In the genomic region with DNA sequence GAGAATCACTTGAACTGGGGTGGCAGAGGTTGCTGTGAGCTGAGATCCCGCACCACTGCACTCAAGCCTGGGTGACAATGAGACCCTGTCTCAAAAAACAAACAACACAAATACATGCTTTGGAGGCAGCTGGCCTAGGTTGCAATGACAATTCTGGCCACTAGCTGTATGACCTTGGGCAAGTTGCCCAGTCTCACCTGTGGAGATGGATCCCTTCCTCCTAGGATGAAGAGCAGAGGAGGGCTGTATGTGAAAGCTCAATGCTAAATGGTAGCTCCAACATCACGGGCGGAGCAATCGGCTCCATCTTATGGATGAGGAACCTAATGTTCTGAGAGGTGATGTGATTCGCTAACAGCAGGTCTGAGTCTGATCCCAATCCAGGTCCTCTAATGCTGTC, we compare ENCODE assay signal across 11 cellular contexts. TPM values are rescaled to one million over a fixed set of nuclear protein-coding genes. Genes with fewer than 3 reads are reported as not detected.
DNase-seq lines count a peak whose midpoint lies in the region; ATAC-seq and TF ChIP-seq lines count a peak whose summit lies in the region.
"Had no signal": no experiment of that assay in that cellular context is flagged by ENCODE, and none has a peak within 500 bp of the region (broad histone marks: within the 10 kb centered on the region; RNA-seq: fewer than 3 reads in every experiment).

No MANE protein-coding gene starts in this region.

- H3K36me3 Mint-ChIP-seq in activated naive CD8-positive, alpha-beta T cell treated with anti-CD3 and anti-CD28 coated beads for 36 hours, result no peaks in the 10 kb centered on the region

- intact Hi-C loops in left ventricle myocardium inferior (cut with micrococcal nuclease), result no loop called here
- intact Hi-C loops in right cardiac atrium (cut with DNase I), result no loop called here
- intact Hi-C loops in PC-9 (cut with micrococcal nuclease; ENCODE audit: unreplicated experiment), result no loop called here
- intact Hi-C loops in uterus (cut with DNase I; ENCODE audit: low total_unique reads), result no loop called here
- intact Hi-C loops in left cardiac atrium (cut with DNase I), result no loop called here

- no peaks in the 10 kb centered on the region for H3K9me2 ChIP-seq in PC-9 (ENCODE audit: insufficient read depth)

- no peak overlapping the region for H3K4me3 Mint-ChIP-seq in activated naive CD8-positive, alpha-beta T cell treated with anti-CD3 and anti-CD28 coated beads for 36 hours

- H3K4me1 Mint-ChIP-seq in activated naive CD8-positive, alpha-beta T cell treated with anti-CD3 and anti-CD28 coated beads for 36 hours, result no peaks in the 10 kb centered on the region

- H3K9me3 ChIP-seq in left ventricle myocardium inferior (replicated peaks) (no peaks in the 10 kb centered on the region), right cardiac atrium (ENCODE audit: control insufficient read depth, low read length) (no peaks in the 10 kb centered on the region), PC-9 (ENCODE audit: insufficient read depth, low read depth) (no peaks in the 10 kb centered on the region), uterus (no peaks in the 10 kb centered on the region)

- no peak overlapping the region for H3K4me2 ChIP-seq in PC-9

- H3K27me3 Mint-ChIP-seq in activated naive CD8-positive, alpha-beta T cell treated with anti-CD3 and anti-CD28 coated beads for 36 hours, result no peaks in the 10 kb centered on the region

- H3K27ac Mint-ChIP-seq in activated naive CD8-positive, alpha-beta T cell treated with anti-CD3 and anti-CD28 coated beads for 36 hours, result no peak overlapping the region

- H3K4me1 ChIP-seq in left ventricle myocardium inferior, result peaks cover 18% of the 10 kb centered on the region
- H3K4me1 ChIP-seq in right cardiac atrium (ENCODE audit: control insufficient read depth, insufficient read depth, low read length), result peaks cover 6% of the 10 kb centered on the region
- H3K4me1 ChIP-seq in PC-9 (replicated peaks; ENCODE audit: insufficient read depth), result peaks cover 32% of the 10 kb centered on the region
- H3K4me1 ChIP-seq in foreskin keratinocyte, result peaks cover 9% of the 10 kb centered on the region
- no peaks in the 10 kb centered on the region for H3K4me1 ChIP-seq in uterus

- TF ChIP-seq CTCF in left ventricle myocardium inferior (IDR thresholded peaks at IDR 0.05; ENCODE audit: borderline replicate concordance), result peak; percentile 32
- TF ChIP-seq CTCF in PC-9 (conservative IDR thresholded peaks at IDR 0.05), result peak; percentile 64
- peak; percentile 43 for TF ChIP-seq CTCF in foreskin keratinocyte (conservative IDR thresholded peaks at IDR 0.05)
- TF ChIP-seq CTCF in uterus (IDR thresholded peaks at IDR 0.05), result no peak

- no peaks in the 10 kb centered on the region for H3K9me3 Mint-ChIP-seq in activated naive CD8-positive, alpha-beta T cell treated with anti-CD3 and anti-CD28 coated beads for 36 hours

- H3K4me3 ChIP-seq in left ventricle myocardium inferior (no peak overlapping the region), right cardiac atrium (ENCODE audit: low read length) (no peak overlapping the region), PC-9 (no peak overlapping the region), uterus (no peak overlapping the region)
- H3K4me3 ChIP-seq: skin epidermis had no signal

- peaks cover 26% of the 10 kb centered on the region for H3F3A ChIP-seq in PC-9 (ENCODE audit: insufficient read depth, low read depth)

- H3K79me2 ChIP-seq in PC-9 (ENCODE audit: low read depth), result no peaks in the 10 kb centered on the region; the same call in 1 of the 2 replicates

- H4K20me1 ChIP-seq in PC-9 (ENCODE audit: insufficient read depth), result no peaks in the 10 kb centered on the region

- ATAC-seq in right cardiac atrium (no peak), foreskin keratinocyte (no peak), GM19452 (IDR thresholded peaks at IDR 0.05; ENCODE audit: unreplicated experiment) (no peak), left cardiac atrium (no peak)

- no peaks in the 10 kb centered on the region for H3K27me3 ChIP-seq in left ventricle myocardium inferior (ENCODE audit: low read depth)
- H3K27me3 ChIP-seq in right cardiac atrium (ENCODE audit: control insufficient read depth, insufficient read depth), result no peaks in the 10 kb centered on the region
- no peaks in the 10 kb centered on the region for H3K27me3 ChIP-seq in PC-9 (ENCODE audit: insufficient read depth, low read depth)
- peaks cover 6% of the 10 kb centered on the region for H3K27me3 ChIP-seq in foreskin keratinocyte
- no peaks in the 10 kb centered on the region for H3K27me3 ChIP-seq in uterus

- no peaks in the 10 kb centered on the region for H3K36me3 ChIP-seq in left ventricle myocardium inferior
- H3K36me3 ChIP-seq in PC-9 (ENCODE audit: low read depth), result no peaks in the 10 kb centered on the region
- no peaks in the 10 kb centered on the region for H3K36me3 ChIP-seq in uterus

- WGBS in right cardiac atrium, result 96% methylated on average over 5 of the region's 5 CpGs

- CTCF ChIA-PET in PC-9 (lab: Charles Lee), result interaction anchor here (0.5 kb wide), 1 partner anchor 158 kb away, joined by 4 read pairs; no protein-coding TSS in a partner anchor

- no TSS peak for BruUV-seq in PC-9 (replicated peaks; lab: Mats Ljungman, UMichigan)

- H2AFZ ChIP-seq in PC-9, result no peak overlapping the region

- H3K27ac ChIP-seq in left ventricle myocardium inferior (replicated peaks), result no peak overlapping the region
- H3K27ac ChIP-seq in right cardiac atrium (ENCODE audit: low read length), result no peak overlapping the region
- H3K27ac ChIP-seq in PC-9, result no peak overlapping the region
- H3K27ac ChIP-seq in foreskin keratinocyte, result no peak overlapping the region
- no peak overlapping the region for H3K27ac ChIP-seq in uterus
- H3K27ac ChIP-seq: skin epidermis had no signal

- POLR2A ChIA-PET in PC-9 (lab: Charles Lee; ENCODE audit: unreplicated experiment), result no interaction called here

- no peak for DNase-seq in left ventricle myocardium inferior
- DNase-seq in right cardiac atrium, result no peak
- no peak for DNase-seq in PC-9
- DNase-seq in foreskin keratinocyte, result no peak
- no peak for DNase-seq in activated naive CD8-positive, alpha-beta T cell treated with anti-CD3 and anti-CD28 coated beads for 36 hours
- no peak for DNase-seq in uterus
- no peak for DNase-seq in left cardiac atrium
- DNase-seq: T-helper 2 cell had no signal

- no peak for TF ChIP-seq POLR2A in uterus (IDR thresholded peaks at IDR 0.05)

RNA-seq across cellular contexts. Expression of a gene that starts 20.6 kb away (rescaled TPM):
- total RNA-seq in left ventricle myocardium inferior (16.4 TPM), right cardiac atrium (10 to 100 TPM; 14.8 to 26.3 (median 22.5) TPM), PC-9 (2021) (5.9 and 8.3 TPM in 2 replicates), foreskin keratinocyte (0.21 and 0.71 TPM in 2 replicates), uterus (1 to 10 TPM in 2 of 4 donors, not detected in 2; 3.0 TPM), left cardiac atrium (10 to 100 TPM; 19.9 to 27.9 TPM)
- polyA plus RNA-seq in right cardiac atrium (32.9 TPM), foreskin keratinocyte (0.20 and 0.59 TPM in 2 replicates)
- not detected for total RNA-seq in activated naive CD8-positive, alpha-beta T cell treated with anti-CD3 and anti-CD28 coated beads for 36 hours

RNA-seq across cellular contexts. Expression of a gene that starts 27.5 kb away (rescaled TPM):
- not detected for total RNA-seq in left ventricle myocardium inferior
- total RNA-seq in right cardiac atrium, result not detected
- polyA plus RNA-seq in right cardiac atrium, result 0.07 TPM
- not detected in 2 replicates for total RNA-seq in PC-9 (2021)
- not detected in 2 replicates for total RNA-seq in foreskin keratinocyte
- not detected in 2 replicates for polyA plus RNA-seq in foreskin keratinocyte
- not detected for total RNA-seq in activated naive CD8-positive, alpha-beta T cell treated with anti-CD3 and anti-CD28 coated beads for 36 hours
- under 1 TPM in 1 of 4 donors, not detected in 3; 0.64 TPM for total RNA-seq in uterus
- total RNA-seq in left cardiac atrium, result not detected
- total RNA-seq: HT1080 had no signal

RNA-seq across cellular contexts. Expression of a gene that starts 38.4 kb away (rescaled TPM):
- total RNA-seq in left ventricle myocardium inferior, result not detected
- total RNA-seq in right cardiac atrium, result 1 to 10 TPM in 3 of 4 donors, not detected in 1; 1.1 to 2.0 (median 1.3) TPM
- 4.9 TPM for polyA plus RNA-seq in right cardiac atrium
- total RNA-seq in PC-9 (2021), result not detected in 2 replicates
- total RNA-seq in foreskin keratinocyte, result not detected in 2 replicates
- polyA plus RNA-seq in foreskin keratinocyte, result not detected in 2 replicates
- not detected for total RNA-seq in activated naive CD8-positive, alpha-beta T cell treated with anti-CD3 and anti-CD28 coated beads for 36 hours
- total RNA-seq in uterus, result 10 to 100 TPM in 2 of 4 donors, 1 to 10 TPM in 1, not detected in 1; 6.2 to 28.2 (median 21.2) TPM
- total RNA-seq in left cardiac atrium, result 10 to 100 TPM in 1 of 2 donors, 1 to 10 TPM in 1; 6.1 to 20.4 TPM

Comparison
In these comparisons a context has a peak if more than half of its experiments do, and no peak if none do; other contexts are left out.
1. CTCF ChIP-seq: peak in left ventricle myocardium inferior (single experiment), PC-9 (single experiment) and foreskin keratinocyte (single experiment); none in uterus (0 of 4).